ENCODE assay signal across 8 cellular contexts in the genomic region with DNA sequence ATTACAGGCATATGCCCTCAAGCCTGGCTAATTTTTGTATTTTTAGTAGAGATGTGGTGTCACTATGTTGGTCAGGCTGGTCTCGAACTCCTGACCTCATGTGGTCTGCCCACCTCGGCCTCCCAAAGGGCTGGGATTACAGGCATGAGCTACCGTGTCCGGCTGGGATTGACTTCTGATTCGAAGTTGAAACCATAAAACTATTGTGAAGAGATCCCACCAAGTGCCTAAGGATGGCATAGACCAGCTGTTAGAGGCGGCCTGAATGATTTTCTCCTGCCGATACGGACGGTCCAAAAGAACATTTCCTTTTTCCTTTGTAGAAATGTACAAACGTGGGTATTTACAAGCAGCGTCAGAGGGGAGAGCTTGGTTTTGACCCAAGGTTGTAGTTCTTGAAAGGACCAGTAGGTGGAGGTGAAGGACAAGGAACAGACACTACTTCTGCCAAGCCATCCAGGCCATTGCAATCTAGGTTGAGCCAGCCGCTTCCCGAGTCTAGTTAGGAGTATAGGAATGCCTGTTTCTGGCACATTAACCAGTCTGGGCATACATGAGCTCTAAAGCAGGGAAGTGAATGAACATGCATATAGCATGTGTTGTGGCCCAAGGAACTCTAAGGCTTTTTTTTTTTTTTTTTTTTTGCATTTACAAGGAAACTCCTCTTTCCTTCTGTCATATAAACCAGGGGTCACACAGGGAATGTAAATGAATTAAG. TPM values are rescaled to one million over a fixed set of nuclear protein-coding genes. Genes with fewer than 3 reads are reported as not detected.
DNase-seq lines count a peak whose midpoint lies in the region; ATAC-seq and TF ChIP-seq lines count a peak whose summit lies in the region.

No MANE protein-coding gene starts in this region.

- H3K4me3 Mint-ChIP-seq in HFFc6: peak overlapping the region; percentile 55
- no peak overlapping the region for H3K4me3 Mint-ChIP-seq in activated B cell treated with CpG ODN at 0.5 μM for 24 hours

- CTCF ChIA-PET in activated B cell treated with CpG ODN at 0.5 μM for 24 hours (lab: Charles Lee): interaction anchor here (0.5 to 3.6 kb wide), 32 partner anchors 10 to 1393 kb away, joined by 3 to 109 read pairs (median 4); a partner anchor contains a TSS

- H3K27ac Mint-ChIP-seq in HFFc6 (no peak overlapping the region), activated B cell treated with CpG ODN at 0.5 μM for 24 hours (no peak overlapping the region)

- H3K27me3 Mint-ChIP-seq in HFFc6 (ENCODE audit: insufficient read depth) (no peaks in the 10 kb centered on the region; the same call in 1 of the 2 replicates), activated B cell treated with CpG ODN at 0.5 μM for 24 hours (peaks cover 22% of the 10 kb centered on the region)

- DNase-seq in Caki2 (ENCODE audit: low read depth) (peak; percentile 71), HFFc6 (peak; percentile 83), NCI-H345 treated with DMSO at 0.1 percent for 48 hours (lab: John Stamatoyannopoulos, UW; ENCODE audit: unreplicated experiment) (peak; percentile 74), activated B cell treated with CpG ODN at 0.5 μM for 24 hours (no peak), cardiac fibroblast (ENCODE audit: low read depth in 2 of 2) (peak; percentile 93 to 94), kidney tubule cell (ENCODE audit: low spot score) (peak; percentile 84)
- DNase-seq in stimulated activated CD4-positive, alpha-beta T cell treated with anti-CD3 and anti-CD28 coated beads, Interleukin-4, amount 100 ng/mL, for 24 hours: peak; percentile 78

- peak; percentile 94 for TF ChIP-seq CTCF in HFFc6 (IDR thresholded peaks at IDR 0.05)
- TF ChIP-seq CTCF in activated B cell treated with CpG ODN at 0.5 μM for 24 hours (IDR thresholded peaks at IDR 0.05): peak; percentile 44
- TF ChIP-seq CTCF in cardiac fibroblast (IDR thresholded peaks at IDR 0.05; ENCODE audit: low read depth, low read length): peak; percentile 89

- H3K36me3 Mint-ChIP-seq in HFFc6 (ENCODE audit: low read depth) (no peaks in the 10 kb centered on the region), activated B cell treated with CpG ODN at 0.5 μM for 24 hours (ENCODE audit: low read depth) (no peaks in the 10 kb centered on the region)

- POLR2A ChIA-PET in activated B cell treated with CpG ODN at 0.5 μM for 24 hours (lab: Charles Lee): interaction anchor here (0.6 to 1.0 kb wide), 4 partner anchors 193 to 543 kb away, joined by 3 to 7 read pairs (median 6); no protein-coding TSS in a partner anchor

- H3K4me3 ChIP-seq in cardiac fibroblast (replicated peaks in 1 of 2; ENCODE audit: low read depth in 2 of 2, low read length in 2 of 2): no peak overlapping the region

- H3K4me1 Mint-ChIP-seq in HFFc6 (ENCODE audit: low read depth) (peaks cover 29% of the 10 kb centered on the region), activated B cell treated with CpG ODN at 0.5 μM for 24 hours (peaks cover 9% of the 10 kb centered on the region)

- intact Hi-C loops in activated B cell treated with CpG ODN at 0.5 μM for 24 hours (cut with micrococcal nuclease): loop anchor here (1.0 to 10.0 kb wide), 8 partner anchors 319 to 1392 kb away; no protein-coding TSS in a partner anchor

- in situ Hi-C loops in Caki2 (cut with HindIII; ENCODE audit: low pct_unique_long_range_greater_than_20kb, low sequenced_read_pairs): no loop called here

- ATAC-seq in activated B cell treated with CpG ODN at 0.5 μM for 24 hours (ENCODE audit: low read depth): peak; percentile 94
- no peak for ATAC-seq in HG02973 (IDR thresholded peaks at IDR 0.05; ENCODE audit: unreplicated experiment)

- H3K9me3 Mint-ChIP-seq in HFFc6 (no peaks in the 10 kb centered on the region), activated B cell treated with CpG ODN at 0.5 μM for 24 hours (no peaks in the 10 kb centered on the region)

RNA-seq across cellular contexts. Expression of a gene that starts 29.0 kb away (rescaled TPM):
- 14.2 and 17.2 TPM in 2 replicates for total RNA-seq in Caki2 (2014; rRNA removed; shearing (Covaris generic); ENCODE audit: low replicate concordance)
- 1 to 10 TPM; 5.0 to 6.1 (median 5.4) TPM for total RNA-seq in HFFc6 (2021; fragmentation: NEBNext Ultra II Directional; extraction: Animal tissue kit (Norgen Biotek cat#: 25700))
- total RNA-seq in activated B cell treated with CpG ODN at 0.5 μM for 24 hours: 7.5 and 8.1 TPM in 2 replicates

RNA-seq across cellular contexts. Expression of a gene that starts 29.3 kb away (rescaled TPM):
- 133 and 147 TPM in 2 replicates for total RNA-seq in Caki2 (2014; rRNA removed; shearing (Covaris generic); ENCODE audit: low replicate concordance)
- total RNA-seq in HFFc6 (2021; fragmentation: NEBNext Ultra II Directional; extraction: Animal tissue kit (Norgen Biotek cat#: 25700)): 10 to 100 TPM; 51.8 to 59.9 (median 57.4) TPM
- total RNA-seq in activated B cell treated with CpG ODN at 0.5 μM for 24 hours: 39.8 and 41.2 TPM in 2 replicates

RNA-seq across cellular contexts. Expression of a gene that starts 35.3 kb away (rescaled TPM):
- 4.9 and 5.7 TPM in 2 replicates for total RNA-seq in Caki2 (2014; rRNA removed; shearing (Covaris generic); ENCODE audit: low replicate concordance)
- 1 to 10 TPM; 3.0 to 5.4 (median 3.5) TPM for total RNA-seq in HFFc6 (2021; fragmentation: NEBNext Ultra II Directional; extraction: Animal tissue kit (Norgen Biotek cat#: 25700))
- total RNA-seq in activated B cell treated with CpG ODN at 0.5 μM for 24 hours: 7.2 and 7.4 TPM in 2 replicates

RNA-seq across cellular contexts. Expression of a gene that starts 56.4 kb away (rescaled TPM):
- 13.6 and 16.3 TPM in 2 replicates for total RNA-seq in Caki2 (2014; rRNA removed; shearing (Covaris generic); ENCODE audit: low replicate concordance)
- total RNA-seq in HFFc6 (2021; fragmentation: NEBNext Ultra II Directional; extraction: Animal tissue kit (Norgen Biotek cat#: 25700)): 10 to 100 TPM; 56.5 to 68.8 (median 57.3) TPM
- 89.4 and 99.3 TPM in 2 replicates for total RNA-seq in activated B cell treated with CpG ODN at 0.5 μM for 24 hours

Comparison
In these comparisons a context has a peak if more than half of its experiments do, and no peak if none do; other contexts are left out.
1. CTCF ChIP-seq: peak in every context shown above with its lines; median percentile 94 in HFFc6; 89 in cardiac fibroblast; 44 in activated B cell treated with CpG ODN at 0.5 μM for 24 hours.